Comparison of ENCODE assay signal across 8 cellular contexts in genomic region chr3:39103324-39103693, GRCh38. TPM values are rescaled to one million over a fixed set of nuclear protein-coding genes. Genes with fewer than 3 reads are reported as not detected.
DNase-seq lines count a peak whose midpoint lies in the region; ATAC-seq and TF ChIP-seq lines count a peak whose summit lies in the region.
"Had no signal": no experiment of that assay in that cellular context is flagged by ENCODE, and none has a peak within 500 bp of the region (broad histone marks: within the 10 kb centered on the region; RNA-seq: fewer than 3 reads in every experiment).

No MANE protein-coding gene starts in this region.

- TF ChIP-seq CTCF in choroid plexus epithelial cell (conservative IDR thresholded peaks at IDR 0.05; ENCODE audit: low read depth, low read length): peak; percentile 8

- no peaks in the 10 kb centered on the region; the same call in 1 of the 2 replicates for H3K27me3 ChIP-seq in H7 (ENCODE audit: control insufficient read depth, insufficient read depth, low read length)
- H3K27me3 ChIP-seq: heart left ventricle had no signal

- H3K4me3 ChIP-seq in H7 (ENCODE audit: insufficient read depth, low read depth, low read length) (no peak overlapping the region), choroid plexus epithelial cell (ENCODE audit: low read depth, low read length) (no peak overlapping the region)
- H3K4me3 ChIP-seq: heart left ventricle had no signal

- DNase-seq in 8988T: peak; percentile 64
- DNase-seq in H7: peak; percentile 80
- DNase-seq in choroid plexus epithelial cell (ENCODE audit: low read depth): no peak
- DNase-seq in stimulated activated CD4-positive, alpha-beta T cell treated with anti-CD3 and anti-CD28 coated beads, Interleukin-2, amount 100 ng/mL, for 24 hours: no peak
- DNase-seq: activated CD4-positive, CD25-positive, alpha-beta regulatory T cell treated with anti-CD3 and anti-CD28 coated beads, Interleukin-2, amount 50 U/mL, for 72 hours; heart left ventricle had no signal

- peaks cover 10% of the 10 kb centered on the region for H3K36me3 ChIP-seq in H7 (replicated peaks; ENCODE audit: control insufficient read depth, insufficient read depth, low read length)

- ATAC-seq in GM18858 (IDR thresholded peaks at IDR 0.05; ENCODE audit: unreplicated experiment): no peak
- ATAC-seq in HG02642 (IDR thresholded peaks at IDR 0.05; ENCODE audit: poor library complexity, unreplicated experiment): no peak
- ATAC-seq: heart left ventricle had no signal

RNA-seq across cellular contexts. Expression of gene GORASP1, which starts 4.1 kb away (rescaled TPM):
- total RNA-seq in H7 (2014; rRNA removed; shearing (Covaris generic)): 45.6 and 46.9 TPM in 2 replicates

RNA-seq across cellular contexts. Expression of gene TTC21A, which starts 4.2 kb away (rescaled TPM):
- 0.90 and 2.7 TPM in 2 replicates for total RNA-seq in H7 (2014; rRNA removed; shearing (Covaris generic))

RNA-seq across cellular contexts. Expression of gene CSRNP1, which starts 50.1 kb away (rescaled TPM):
- 13.4 and 16.5 TPM in 2 replicates for total RNA-seq in H7 (2014; rRNA removed; shearing (Covaris generic))

RNA-seq across cellular contexts. Expression of gene WDR48, which starts 51.5 kb away (rescaled TPM):
- total RNA-seq in H7 (2014; rRNA removed; shearing (Covaris generic)): 31.7 and 43.6 TPM in 2 replicates

RNA-seq across cellular contexts. Expression of gene SCN11A, which starts 51.6 kb away (rescaled TPM):
- total RNA-seq in H7 (2014; rRNA removed; shearing (Covaris generic)): 0.10 and 0.11 TPM in 2 replicates

Comparison
In these comparisons a context has a peak if more than half of its experiments do, and no peak if none do; other contexts are left out.
1. DNase-seq: peak in 8988T (single experiment) and H7 (single experiment); none in choroid plexus epithelial cell (single experiment) and stimulated activated CD4-positive, alpha-beta T cell treated with anti-CD3 and anti-CD28 coated beads, Interleukin-2, amount 100 ng/mL, for 24 hours (0 of 2).